ENCODE assay signal across 1 cellular context in genomic region chr11:86728562-86728961, GRCh38.
TF ChIP-seq lines count a peak whose summit lies in the region.

No MANE protein-coding gene starts in this region.

TF ChIP-seq in SK-N-SH, 30 proteins besides CTCF, POLR2A, EP300 and RAD21 (continued from another document):
- TF ChIP-seq EZH2phosphoT487 (IDR thresholded peaks at IDR 0.05; ENCODE audit: borderline replicate concordance, low read depth) (no peak), MAX (IDR thresholded peaks at IDR 0.05; ENCODE audit: low read depth) (no peak)
